Comparison of ENCODE assay signal across 29 cellular contexts in the genomic region with DNA sequence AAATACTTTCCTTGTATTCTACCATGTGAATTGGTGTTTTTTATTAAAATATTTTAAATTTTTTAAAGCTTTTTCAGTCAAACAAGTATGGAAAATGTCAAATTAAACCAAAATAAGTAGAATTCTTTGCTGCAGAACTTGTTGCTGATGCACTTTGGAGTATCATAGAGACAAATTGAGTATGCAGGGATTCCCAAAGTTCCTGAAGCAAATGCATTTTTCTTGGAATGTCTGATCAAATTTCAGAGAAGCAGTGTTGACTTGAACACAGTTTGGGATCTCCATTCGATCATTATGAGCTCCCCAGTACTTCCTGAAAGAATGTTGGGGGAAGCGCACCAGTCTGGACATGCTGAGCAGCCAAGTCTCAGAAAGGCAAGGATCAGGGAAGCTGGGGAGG.
"Had no signal": no experiment of that assay in that cellular context is flagged by ENCODE, and none has a peak within 500 bp of the region (broad histone marks: within the 10 kb centered on the region; RNA-seq: fewer than 3 reads in every experiment).

No MANE protein-coding gene starts in this region.

- DNase-seq: activated CD4-positive, alpha-beta T cell treated with anti-CD3 and anti-CD28 coated beads for 48 hours; activated CD4-positive, alpha-beta T cell treated with anti-CD3 and anti-CD28 coated beads, Interleukin-2, amount 50 U/mL, for 4 hours; activated CD4-positive, CD25-positive, alpha-beta regulatory T cell treated with anti-CD3 and anti-CD28 coated beads, Interleukin-2, amount 50 U/mL, for 72 hours; activated CD8-positive, alpha-beta memory T cell treated with anti-CD3 and anti-CD28 coated beads, Interleukin-2, amount 10 ng/mL, durations not matched to agents 7 days and 5 days; activated effector memory CD4-positive, alpha-beta T cell treated with Interleukin-2 at 50 U/mL for 16 hours; activated naive CD4-positive, alpha-beta T cell; activated naive CD8-positive, alpha-beta T cell treated with anti-CD3 and anti-CD28 coated beads, Interleukin-2, amount 50 U/mL, for 24 hours; activated T-cell treated with anti-CD3 and anti-CD28 coated beads, Interleukin-2, amount 50 U/mL, for 24 hours; amniotic stem cell; MG63; NCI-H1105; NCI-H1436; NCI-H1694 treated with DMSO at 0.1 percent for 48 hours; NCI-H2029 treated with DMSO at 0.1 percent for 48 hours; NCI-H510A treated with DMSO at 0.1 percent for 48 hours; NCI-H69; NK-92 treated with Interleukin-12 subunit alpha and Interleukin-12 subunit beta, amount 100 ng/mL, for 24 hours; OCI-M1; Right ventricle myocardium superior; RPMI8226; SJCRH30 had no signal

- H3K4me2 ChIP-seq: KMS-11 had no signal

- H3K4me1 Mint-ChIP-seq: WTC11 had no signal

- H3K27me3 Mint-ChIP-seq: activated naive CD8-positive, alpha-beta T cell treated with anti-CD3 and anti-CD28 coated beads, Interleukin-2, amount 50 U/mL, for 24 hours; activated T-cell treated with anti-CD3 and anti-CD28 coated beads, Interleukin-2, amount 50 U/mL, for 24 hours had no signal

- H3K9me3 Mint-ChIP-seq: activated naive CD8-positive, alpha-beta T cell treated with anti-CD3 and anti-CD28 coated beads, Interleukin-2, amount 50 U/mL, for 24 hours; activated T-cell treated with anti-CD3 and anti-CD28 coated beads, Interleukin-2, amount 50 U/mL, for 24 hours; activated T-helper 1 cell treated with anti-CD3 and anti-CD28 coated beads, Interleukin-12 subunit alpha, Interleukin-12 subunit beta, Interleukin-2, Interleukin-4 antibody, amounts not matched to agents 30 ng/mL and 10 ng/mL and 1 ng/mL, durations not matched to agents 14 hours and 24 hours and 36 hours; T-helper 1 cell treated with Interleukin-12 subunit alpha and Interleukin-12 subunit beta and Interleukin-4 antibody, amounts not matched to agents 30 μg/mL and 1 μg/mL, for 36 hours had no signal

- H3K9ac ChIP-seq: KMS-11 had no signal

- H3K27me3 ChIP-seq: ascending aorta, MG63, SJCRH30 had no signal

- H3K27ac ChIP-seq: ascending aorta, KMS-11, SJCRH30 had no signal

- H3K27ac Mint-ChIP-seq: activated naive CD4-positive, alpha-beta T cell treated with anti-CD3 and anti-CD28 coated beads, Interleukin-2, amount 50 U/mL, for 72 hours; activated naive CD8-positive, alpha-beta T cell treated with anti-CD3 and anti-CD28 coated beads, Interleukin-2, amount 50 U/mL, for 24 hours; activated T-cell treated with anti-CD3 and anti-CD28 coated beads, Interleukin-2, amount 50 U/mL, for 24 hours; activated T-helper 1 cell treated with anti-CD3 and anti-CD28 coated beads, Interleukin-12 subunit alpha, Interleukin-12 subunit beta, Interleukin-2, Interleukin-4 antibody, amounts not matched to agents 30 ng/mL and 10 ng/mL and 1 ng/mL, durations not matched to agents 14 hours and 24 hours and 36 hours; brain; WTC11 had no signal

- H3K4me3 Mint-ChIP-seq: activated CD8-positive, alpha-beta memory T cell treated with anti-CD3 and anti-CD28 coated beads, Interleukin-2, amount 10 ng/mL, durations not matched to agents 7 days and 5 days; activated naive CD8-positive, alpha-beta T cell treated with anti-CD3 and anti-CD28 coated beads, Interleukin-2, amount 50 U/mL, for 24 hours; activated T-cell treated with anti-CD3 and anti-CD28 coated beads, Interleukin-2, amount 50 U/mL, for 24 hours; activated T-helper 1 cell treated with anti-CD3 and anti-CD28 coated beads, Interleukin-12 subunit alpha, Interleukin-12 subunit beta, Interleukin-2, Interleukin-4 antibody, amounts not matched to agents 30 ng/mL and 10 ng/mL and 1 ng/mL, durations not matched to agents 14 hours and 24 hours and 36 hours; brain; T-helper 1 cell treated with Interleukin-12 subunit alpha and Interleukin-12 subunit beta and Interleukin-4 antibody, amounts not matched to agents 30 μg/mL and 1 μg/mL, for 36 hours; WTC11 had no signal

- H3K36me3 ChIP-seq: ascending aorta, MG63, SJCRH30 had no signal

- H3K9me3 ChIP-seq: ascending aorta, MG63, SJCRH30 had no signal

- ATAC-seq: activated CD8-positive, alpha-beta memory T cell treated with anti-CD3 and anti-CD28 coated beads, Interleukin-2, amount 10 ng/mL, durations not matched to agents 7 days and 5 days; activated naive CD4-positive, alpha-beta T cell treated with anti-CD3 and anti-CD28 coated beads, Interleukin-2, amount 50 U/mL, for 72 hours; activated naive CD8-positive, alpha-beta T cell treated with anti-CD3 and anti-CD28 coated beads, Interleukin-2, amount 50 U/mL, for 24 hours; Panc1; WTC11 had no signal

- H3K36me3 Mint-ChIP-seq: brain, WTC11 had no signal

- H3K4me3 ChIP-seq: ascending aorta, MG63, SJCRH30 had no signal

- H3K4me1 ChIP-seq: ascending aorta, SJCRH30 had no signal
